10 cellular contexts compared by ENCODE assay signal in the genomic region with DNA sequence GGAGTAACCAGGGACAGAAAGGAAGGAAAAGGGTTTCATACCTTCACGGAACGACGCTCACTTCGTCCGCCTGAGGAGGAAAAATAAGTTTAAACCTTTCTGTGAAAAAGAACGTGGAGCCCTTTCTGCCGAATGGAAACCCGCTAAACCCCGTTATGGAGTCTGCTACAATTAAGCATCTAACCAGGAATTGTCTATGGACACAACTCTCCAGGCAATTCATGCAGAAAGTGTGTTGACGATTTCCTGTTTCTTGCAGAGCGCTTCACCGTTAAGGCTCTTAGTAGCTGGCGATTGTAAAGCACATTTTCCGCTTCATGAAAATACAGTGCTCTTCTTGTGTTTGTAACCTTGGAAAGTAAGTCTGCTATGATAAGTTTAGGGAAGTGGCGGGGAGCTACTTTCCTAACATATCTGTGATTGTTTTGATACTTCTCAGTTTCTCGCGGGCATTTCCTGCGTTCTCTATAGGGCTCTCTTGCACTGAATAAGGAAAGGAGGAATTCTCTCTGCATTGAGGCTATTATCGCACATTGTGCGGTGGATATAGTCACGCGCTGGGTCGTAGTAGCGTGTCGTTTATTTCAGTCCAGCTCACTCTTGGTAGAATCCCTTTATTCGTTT. TPM values are rescaled to one million over a fixed set of nuclear protein-coding genes. Genes with fewer than 3 reads are reported as not detected.
A peak's percentile ranks its signal among the peaks of the same experiment; 100 is the strongest.
DNase-seq lines count a peak whose midpoint lies in the region; ATAC-seq and TF ChIP-seq lines count a peak whose summit lies in the region.
"Had no signal": no experiment of that assay in that cellular context is flagged by ENCODE, and none has a peak within 500 bp of the region (broad histone marks: within the 10 kb centered on the region; RNA-seq: fewer than 3 reads in every experiment).

No MANE protein-coding gene starts in this region.

- CTCF ChIA-PET in activated CD8-positive, alpha-beta T cell treated with anti-CD3 and anti-CD28 coated beads for 36 hours (lab: Charles Lee), result interaction anchor here (0.9 to 1.1 kb wide), 3 partner anchors 8 to 98 kb away, joined by 3 to 5 read pairs (median 3); a partner anchor contains a TSS

- WGBS in iPS DF 6.9 (ENCODE audit: insufficient coverage, insufficient read length), result no CpG with 5 or more reads among the region's 26 CpGs

- ATAC-seq in HG03060 (IDR thresholded peaks at IDR 0.05; ENCODE audit: low read depth, unreplicated experiment), result peak; percentile 0
- peak; percentile 0 for ATAC-seq in activated CD8-positive, alpha-beta T cell treated with anti-CD3 and anti-CD28 coated beads for 36 hours

- POLR2A ChIA-PET in activated CD8-positive, alpha-beta T cell treated with anti-CD3 and anti-CD28 coated beads for 36 hours (lab: Charles Lee), result interaction anchor here (0.5 to 2.3 kb wide), 14 partner anchors 8 to 1032 kb away, joined by 3 to 10 read pairs (median 3); a partner anchor contains a TSS

- no peak for TF ChIP-seq CTCF in activated CD8-positive, alpha-beta T cell treated with anti-CD3 and anti-CD28 coated beads for 36 hours (IDR thresholded peaks at IDR 0.05)

- no peak overlapping the region for H3K27ac Mint-ChIP-seq in activated CD8-positive, alpha-beta T cell treated with anti-CD3 and anti-CD28 coated beads for 36 hours
- H3K27ac Mint-ChIP-seq: activated naive CD4-positive, alpha-beta T cell treated with anti-CD3 and anti-CD28 coated beads, Interleukin-2, amount 50 U/mL, for 24 hours; stimulated activated naive CD8-positive, alpha-beta T cell treated with anti-CD3 and anti-CD28 coated beads, Interleukin-15, Interleukin-2, amounts not matched to agents 100 ng/mL and 50 ng/mL, for 24 hours had no signal

- no peak overlapping the region for H3K4me3 Mint-ChIP-seq in activated CD8-positive, alpha-beta T cell treated with anti-CD3 and anti-CD28 coated beads for 36 hours
- H3K4me3 Mint-ChIP-seq: activated naive CD4-positive, alpha-beta T cell treated with anti-CD3 and anti-CD28 coated beads, Interleukin-2, amount 50 U/mL, for 24 hours; stimulated activated naive CD8-positive, alpha-beta T cell treated with anti-CD3 and anti-CD28 coated beads, Interleukin-15, Interleukin-2, amounts not matched to agents 100 ng/mL and 50 ng/mL, for 24 hours had no signal

- H3K27ac ChIP-seq in iPS DF 6.9 (ENCODE audit: low read length) (no peak overlapping the region), substantia nigra (ENCODE audit: low read depth, low read length, poor library complexity, severe bottlenecking) (peak overlapping the region; percentile 75)

- peaks cover 35% of the 10 kb centered on the region for H3K36me3 Mint-ChIP-seq in activated CD8-positive, alpha-beta T cell treated with anti-CD3 and anti-CD28 coated beads for 36 hours (ENCODE audit: low read depth)

- no peaks in the 10 kb centered on the region for H3K27me3 ChIP-seq in iPS DF 6.9 (ENCODE audit: control insufficient read depth, insufficient read depth, low read length)

- H3K9me3 ChIP-seq in iPS DF 6.9 (ENCODE audit: control insufficient read depth, insufficient read depth, low read length), result no peaks in the 10 kb centered on the region

- intact Hi-C loops in activated CD8-positive, alpha-beta T cell treated with anti-CD3 and anti-CD28 coated beads for 36 hours (cut with micrococcal nuclease), result loop anchor here (5.0 kb wide), 1 partner anchor 101 kb away; a partner anchor contains a TSS

- no peaks in the 10 kb centered on the region for H3K27me3 Mint-ChIP-seq in activated CD8-positive, alpha-beta T cell treated with anti-CD3 and anti-CD28 coated beads for 36 hours
- H3K27me3 Mint-ChIP-seq: activated naive CD4-positive, alpha-beta T cell treated with anti-CD3 and anti-CD28 coated beads, Interleukin-2, amount 50 U/mL, for 24 hours; stimulated activated naive CD8-positive, alpha-beta T cell treated with anti-CD3 and anti-CD28 coated beads, Interleukin-15, Interleukin-2, amounts not matched to agents 100 ng/mL and 50 ng/mL, for 24 hours had no signal

- H3K4me3 ChIP-seq in iPS DF 6.9 (ENCODE audit: low read length), result peak overlapping the region; percentile 84

- H3K36me3 ChIP-seq in iPS DF 6.9 (ENCODE audit: control insufficient read depth, insufficient read depth, low read length), result no peaks in the 10 kb centered on the region

- H3K4me1 ChIP-seq in iPS DF 6.9 (ENCODE audit: control insufficient read depth, insufficient read depth, low read length), result no peaks in the 10 kb centered on the region; the same call in 1 of the 2 replicates

- no peaks in the 10 kb centered on the region for H3K9me3 Mint-ChIP-seq in activated CD8-positive, alpha-beta T cell treated with anti-CD3 and anti-CD28 coated beads for 36 hours
- H3K9me3 Mint-ChIP-seq: activated naive CD4-positive, alpha-beta T cell treated with anti-CD3 and anti-CD28 coated beads, Interleukin-2, amount 50 U/mL, for 24 hours; stimulated activated naive CD8-positive, alpha-beta T cell treated with anti-CD3 and anti-CD28 coated beads, Interleukin-15, Interleukin-2, amounts not matched to agents 100 ng/mL and 50 ng/mL, for 24 hours had no signal

- peak; percentile 53 for DNase-seq in NCI-H82 (lab: John Stamatoyannopoulos, UW)
- DNase-seq in NCI-H82 treated with DMSO at 0.1 percent for 48 hours (lab: John Stamatoyannopoulos, UW; ENCODE audit: unreplicated experiment), result no peak
- peak; percentile 15 for DNase-seq in activated CD8-positive, alpha-beta T cell treated with anti-CD3 and anti-CD28 coated beads for 36 hours
- no peak for DNase-seq in iPS DF 6.9 (ENCODE audit: low read depth, low spot score)
- peak in 8 of 49 donors; percentile 30 to 75 (median 44) for DNase-seq in substantia nigra (lab: John Stamatoyannopoulos, UW)
- DNase-seq in stimulated activated CD4-positive, alpha-beta T cell treated with anti-CD3 and anti-CD28 coated beads, Interleukin-15, amount 100 ng/mL, for 24 hours, result no peak
- DNase-seq in NCI-H1930 (lab: John Stamatoyannopoulos, UW), result no peak

- peaks cover 54% of the 10 kb centered on the region for H3K4me1 Mint-ChIP-seq in activated CD8-positive, alpha-beta T cell treated with anti-CD3 and anti-CD28 coated beads for 36 hours (ENCODE audit: low read depth)

RNA-seq across cellular contexts. Expression of a gene that starts 0.7 kb away (rescaled TPM):
- 10 to 100 TPM; 70.5 to 80.6 TPM for total RNA-seq in activated CD8-positive, alpha-beta T cell treated with anti-CD3 and anti-CD28 coated beads for 36 hours

Comparison
In these comparisons a context has a peak if more than half of its experiments do, and no peak if none do; other contexts are left out.
1. DNase-seq: peak in NCI-H82 (single experiment) and activated CD8-positive, alpha-beta T cell treated with anti-CD3 and anti-CD28 coated beads for 36 hours (single experiment); none in NCI-H82 treated with DMSO at 0.1 percent for 48 hours (single experiment), iPS DF 6.9 (single experiment), stimulated activated CD4-positive, alpha-beta T cell treated with anti-CD3 and anti-CD28 coated beads, Interleukin-15, amount 100 ng/mL, for 24 hours (single experiment) and NCI-H1930 (0 of 2).